ENCODE assay signal across 12 cellular contexts in the genomic region with DNA sequence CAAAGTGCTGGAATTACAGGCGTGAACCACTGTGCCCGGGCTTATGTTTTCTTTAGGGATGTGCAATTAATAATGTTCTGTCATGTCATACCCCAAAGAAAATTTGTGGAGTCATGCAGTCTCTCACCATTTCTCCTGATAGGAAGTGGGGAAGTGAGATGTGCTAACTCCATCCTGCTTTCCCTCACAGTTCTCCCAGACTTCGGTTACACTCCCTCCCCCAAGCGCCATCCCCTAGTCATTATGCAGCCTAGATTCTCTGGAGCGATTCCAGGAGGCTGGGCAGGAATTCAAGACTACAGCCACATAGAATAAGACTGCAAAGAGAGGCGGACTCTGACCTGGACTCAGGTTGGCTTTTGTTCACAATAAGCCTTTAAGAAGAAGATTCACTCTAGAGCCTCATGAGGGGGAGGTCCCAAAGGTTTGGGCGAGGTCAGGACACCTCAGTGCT.
A peak's percentile ranks its signal among the peaks of the same experiment; 100 is the strongest.
DNase-seq lines count a peak whose midpoint lies in the region; ATAC-seq, FAIRE-seq and TF ChIP-seq lines count a peak whose summit lies in the region.
"Had no signal": no experiment of that assay in that cellular context is flagged by ENCODE, and none has a peak within 500 bp of the region (broad histone marks: within the 10 kb centered on the region; RNA-seq: fewer than 3 reads in every experiment).

No MANE protein-coding gene starts in this region.

- DNase-seq in NCI-H1694 (lab: John Stamatoyannopoulos, UW): peak; percentile 16
- no peak for DNase-seq in NCI-H1694 treated with DMSO at 0.1 percent for 48 hours (lab: John Stamatoyannopoulos, UW)
- no peak for DNase-seq in SK-N-SH
- DNase-seq in left ventricle myocardium superior: peak; percentile 67
- DNase-seq in small intestine: peak; percentile 96
- no peak for DNase-seq in CD4-positive, alpha-beta T cell
- no peak for DNase-seq in NK-92 treated with Interleukin-12 subunit alpha and Interleukin-12 subunit beta, amount 100 ng/mL, for 24 hours (lab: John Stamatoyannopoulos, UW)
- DNase-seq: activated CD4-positive, alpha-beta T cell treated with anti-CD3 and anti-CD28 coated beads, Interleukin-2, amount 50 U/mL, for 4 hours; stimulated activated CD4-positive, alpha-beta T cell treated with anti-CD3 and anti-CD28 coated beads, Interleukin-12 subunit alpha, Interleukin-12 subunit beta, amount 100 ng/mL, for 4 hours had no signal

- no peak for TF ChIP-seq EP300 in SK-N-SH (IDR thresholded peaks at IDR 0.05; ENCODE audit: borderline replicate concordance in 1 of 2, low read depth in 1 of 2, low read length in 1 of 2)

- no peaks in the 10 kb centered on the region for H3K9me2 ChIP-seq in SK-N-SH

- no peaks in the 10 kb centered on the region for H3K9me3 ChIP-seq in SK-N-SH
- H3K9me3 ChIP-seq in small intestine (ENCODE audit: control insufficient read depth, low read depth): no peaks in the 10 kb centered on the region
- H3K9me3 ChIP-seq in CD4-positive, alpha-beta T cell (ENCODE audit: control insufficient read depth, low read length): no peaks in the 10 kb centered on the region

- H3K4me1 ChIP-seq in SK-N-SH (ENCODE audit: control insufficient read depth in 1 of 2, insufficient read depth in 2 of 2, low read depth in 1 of 2, low read length in 1 of 2): peaks cover 0 to 15% of the 10 kb centered on the region in 2 experiments; a peak in 2 of 4 replicates
- H3K4me1 ChIP-seq in small intestine (ENCODE audit: control insufficient read depth in 2 of 2, insufficient read depth in 1 of 2, low read depth in 1 of 2, low read length in 1 of 2): peaks cover 3 to 6% of the 10 kb centered on the region in 2 donors

- no peak overlapping the region for H2AFZ ChIP-seq in SK-N-SH (ENCODE audit: low read depth)

- CTCF ChIA-PET in SK-N-SH (lab: Yijun Ruan, JAX): no interaction called here
- CTCF ChIA-PET in CD4-positive, alpha-beta T cell (lab: Charles Lee): no interaction called here

- intact Hi-C loops in left ventricle myocardium superior (cut with micrococcal nuclease): loop anchor here (10.0 kb wide), 1 partner anchor 116 kb away; no protein-coding TSS in a partner anchor
- intact Hi-C loops in CD4-positive, alpha-beta T cell (cut with DNase I, micrococcal nuclease): no loop called here

- POLR2A ChIA-PET in SK-N-SH (lab: Yijun Ruan, JAX): no interaction called here
- POLR2A ChIA-PET in CD4-positive, alpha-beta T cell (lab: Charles Lee): no interaction called here

- TF ChIP-seq CTCF in SK-N-SH (IDR thresholded peaks at IDR 0.05): no peak
- no peak for TF ChIP-seq CTCF in CD4-positive, alpha-beta T cell (IDR thresholded peaks at IDR 0.05)

- peaks cover 8% of the 10 kb centered on the region for H3F3A ChIP-seq in SK-N-SH (replicated peaks; ENCODE audit: insufficient read depth)

- H4K20me1 ChIP-seq in SK-N-SH (ENCODE audit: insufficient read depth): no peaks in the 10 kb centered on the region

- 87% methylated on average over 6 of the region's 7 CpGs for WGBS in SK-N-SH (ENCODE audit: low lambda C conversion rate)
- WGBS in small intestine, 3 donors: 25 to 51% (median 32%) methylated on average over 7 of the region's 7 CpGs

- H3K36me3 ChIP-seq in SK-N-SH (replicated peaks in 1 of 2; ENCODE audit: control insufficient read depth in 1 of 2, insufficient read depth in 2 of 2, low read length in 1 of 2) (no peaks in the 10 kb centered on the region), small intestine (ENCODE audit: control insufficient read depth in 2 of 2, insufficient read depth in 2 of 2, low read length in 2 of 2) (no peaks in the 10 kb centered on the region)

- H3K4me2 ChIP-seq in SK-N-SH: no peak overlapping the region

- TF ChIP-seq RAD21 in SK-N-SH (IDR thresholded peaks at IDR 0.05; ENCODE audit: low read length): no peak

- no peak overlapping the region for H3K4me3 Mint-ChIP-seq in CD4-positive, alpha-beta T cell

- no peaks in the 10 kb centered on the region for H3K36me3 Mint-ChIP-seq in CD4-positive, alpha-beta T cell (ENCODE audit: low read depth)

- H3K79me2 ChIP-seq in SK-N-SH (ENCODE audit: insufficient read depth): no peaks in the 10 kb centered on the region

- no peaks in the 10 kb centered on the region for H3K27me3 Mint-ChIP-seq in CD4-positive, alpha-beta T cell

- H3K4me3 ChIP-seq in SK-N-SH (ENCODE audit: low read depth in 2 of 2, low read length in 1 of 2): no peak overlapping the region
- no peak overlapping the region for H3K4me3 ChIP-seq in small intestine (ENCODE audit: low read depth in 1 of 2, low read length in 2 of 2)

- H3K27me3 ChIP-seq in SK-N-SH (ENCODE audit: insufficient read depth) (no peaks in the 10 kb centered on the region), small intestine (ENCODE audit: control insufficient read depth in 2 of 2, insufficient read depth in 2 of 2, low read length in 2 of 2) (no peaks in the 10 kb centered on the region)
- H3K27me3 ChIP-seq in CD4-positive, alpha-beta T cell (ENCODE audit: control insufficient read depth, insufficient read depth, low read length): no peaks in the 10 kb centered on the region

- no peaks in the 10 kb centered on the region for H3K4me1 Mint-ChIP-seq in CD4-positive, alpha-beta T cell (ENCODE audit: low read depth)

- ATAC-seq in left ventricle myocardium superior: peak; percentile 88
- no peak for ATAC-seq in CD4-positive, alpha-beta T cell (ENCODE audit: poor library complexity)
- no peak for ATAC-seq in HG02885 (IDR thresholded peaks at IDR 0.05; ENCODE audit: poor library complexity, unreplicated experiment)

- H3K27ac ChIP-seq in SK-N-SH (ENCODE audit: low read depth in 2 of 2, low read length in 1 of 2) (no peak overlapping the region), small intestine (ENCODE audit: low read depth in 1 of 2, low read length in 1 of 2) (peak overlapping the region; percentile 14 to 68)
- no peak overlapping the region for H3K27ac ChIP-seq in CD4-positive, alpha-beta T cell (ENCODE audit: low read depth, low read length)
- H3K27ac ChIP-seq: HL-60 had no signal

- no peak for FAIRE-seq in small intestine (lab: Jason Lieb, UNC)
- FAIRE-seq: bronchial epithelial cell had no signal

- H3K27ac Mint-ChIP-seq in CD4-positive, alpha-beta T cell: no peak overlapping the region

- no peak overlapping the region for H3K9ac ChIP-seq in SK-N-SH

- no peaks in the 10 kb centered on the region for H3K9me3 Mint-ChIP-seq in CD4-positive, alpha-beta T cell

TF ChIP-seq in SK-N-SH, 30 proteins besides CTCF, POLR2A, EP300 and RAD21:
- TF ChIP-seq NFIC (IDR thresholded peaks at IDR 0.05; ENCODE audit: borderline replicate concordance): peak; percentile 30; the same call in 1 of the 2 replicates
- no peak for TF ChIP-seq EZH2phosphoT487 (IDR thresholded peaks at IDR 0.05; ENCODE audit: borderline replicate concordance, low read depth)

Comparison
In these comparisons a context has a peak if more than half of its experiments do, and no peak if none do; other contexts are left out.
1. DNase-seq: peak in NCI-H1694 (single experiment), left ventricle myocardium superior (single experiment) and small intestine (single experiment); none in NCI-H1694 treated with DMSO at 0.1 percent for 48 hours (single experiment), SK-N-SH (single experiment), CD4-positive, alpha-beta T cell (0 of 10) and NK-92 treated with Interleukin-12 subunit alpha and Interleukin-12 subunit beta, amount 100 ng/mL, for 24 hours (single experiment).
2. H3K27ac ChIP-seq: peak in small intestine (2 of 2); none in SK-N-SH (0 of 2) and CD4-positive, alpha-beta T cell (single experiment).